ENCODE assay signal across 11 cellular contexts in genomic region chr19:49056902-49057596, GRCh38. TPM values are rescaled to one million over a fixed set of nuclear protein-coding genes. Genes with fewer than 3 reads are reported as not detected.
DNase-seq lines count a peak whose midpoint lies in the region; ATAC-seq, FAIRE-seq and TF ChIP-seq lines count a peak whose summit lies in the region.
"Not testable (repeated sequence)": the region's sequence is repeated elsewhere in the genome, so short reads cannot be mapped to it uniquely, and the experiment has no call there.
"Had no signal": no experiment of that assay in that cellular context is flagged by ENCODE, and none has a peak within 500 bp of the region (broad histone marks: within the 10 kb centered on the region; RNA-seq: fewer than 3 reads in every experiment).

No MANE protein-coding gene starts in this region.

- H3K4me3 Mint-ChIP-seq in WTC11, result peak overlapping the region; percentile 71
- peak overlapping the region; percentile 76 to 78 (median 77) for H3K4me3 Mint-ChIP-seq in nephron
- peak overlapping the region; percentile 88 for H3K4me3 Mint-ChIP-seq in stimulated activated effector memory CD8-positive, alpha-beta T cell treated with anti-CD3 and anti-CD28 coated beads, Interleukin-12 subunit alpha, Interleukin-12 subunit beta, amount 100 ng/mL, for 72 hours

- in situ Hi-C loops in GM12878 (cut with MboI), result not testable (repeated sequence)

- peak overlapping the region; percentile 95; the same call in 1 of the 2 replicates for H3K4me2 ChIP-seq in GM12878 (ENCODE audit: control insufficient read depth, insufficient read depth)

- not testable (repeated sequence) for H4K20me1 ChIP-seq in GM12878 (ENCODE audit: control insufficient read depth, insufficient read depth)

- RAD21 ChIA-PET in GM12878 (lab: Charles Lee; ENCODE audit: unreplicated experiment), result not testable (repeated sequence)

- not testable (repeated sequence) for H3K27ac Mint-ChIP-seq in WTC11, nephron
- H3K27ac Mint-ChIP-seq in stimulated activated effector memory CD8-positive, alpha-beta T cell treated with anti-CD3 and anti-CD28 coated beads, Interleukin-12 subunit alpha, Interleukin-12 subunit beta, amount 100 ng/mL, for 72 hours, result peak overlapping the region; percentile 74

- not testable (repeated sequence) for TF ChIP-seq POLR2A in GM12878 (IDR thresholded peaks at IDR 0.05; ENCODE audit: low read depth, low read length)

- H3K4me1 ChIP-seq in HEK293 (ENCODE audit: control insufficient read depth, insufficient read depth, low read length); GM12878 (ENCODE audit: control insufficient read depth, insufficient read depth, low read length): not testable (repeated sequence)
- H3K4me1 ChIP-seq in esophagus (ENCODE audit: control insufficient read depth in 2 of 2, insufficient read depth in 2 of 2, low read length in 1 of 2), result peaks cover 0 to 18% of the 10 kb centered on the region in 2 donors

- POLR2A ChIA-PET in AG04449 (lab: Yijun Ruan, JAX) (interaction anchor here (0.9 to 1.6 kb wide), 7 partner anchors 9 to 65 kb away, joined by 3 to 7 read pairs (median 4); partner anchors contain the start of genes GYS1 and RUVBL2), HEK293 (lab: Yijun Ruan, JAX) (interaction anchor here (1.2 to 1.6 kb wide), 3 partner anchors 8 to 64 kb away, joined by 3 to 9 read pairs (median 8); partner anchors contain the start of genes GYS1, NTF4 and RUVBL2), WTC11 (lab: Charles Lee) (interaction anchor here (0.6 to 1.2 kb wide), 4 partner anchors 10 to 208 kb away, joined by 3 to 5 read pairs (median 4); no protein-coding TSS in a partner anchor)
- POLR2A ChIA-PET in GM12878 (lab: Charles Lee), result not testable (repeated sequence)

- H3K27me3 Mint-ChIP-seq in WTC11 (ENCODE audit: low read depth), result peaks cover 77% of the 10 kb centered on the region
- H3K27me3 Mint-ChIP-seq in nephron (ENCODE audit: low read depth), result peaks cover 77% of the 10 kb centered on the region

- not testable (repeated sequence) for H3K9ac ChIP-seq in GM12878 (ENCODE audit: control insufficient read depth, insufficient read depth, low read length)

- not testable (repeated sequence) for H3K27ac ChIP-seq in HEK293 (ENCODE audit: extremely low read depth, low read depth, low read length); GM12878 (ENCODE audit: control insufficient read depth, insufficient read depth); esophagus (ENCODE audit: low read depth in 2 of 2, low read length in 1 of 2)

- not testable (repeated sequence) for TF ChIP-seq CTCF in AG04449 (IDR thresholded peaks at IDR 0.05; ENCODE audit: insufficient read depth, low read length, missing control alignments); HEK293 (tag by site-specific recombination; IDR thresholded peaks at IDR 0.05); WTC11 (IDR thresholded peaks at IDR 0.05); GM12878 (IDR thresholded peaks at IDR 0.05 in 2 of 3, conservative IDR thresholded peaks at IDR 0.05 in 1 of 3; ENCODE audit: control insufficient read depth in 2 of 3, extremely low read depth in 1 of 3, insufficient read depth in 1 of 3, low read depth in 3 of 3, low read length in 3 of 3); nephron (IDR thresholded peaks at IDR 0.05; ENCODE audit: unreplicated experiment in 3 of 3)

- not testable (repeated sequence) for ATAC-seq in WTC11; GM12878; stimulated activated effector memory CD8-positive, alpha-beta T cell treated with anti-CD3 and anti-CD28 coated beads, Interleukin-12 subunit alpha, Interleukin-12 subunit beta, amount 100 ng/mL, for 72 hours

- H2AFZ ChIP-seq in GM12878 (ENCODE audit: control insufficient read depth, low read depth, low read length), result not testable (repeated sequence)

- peak overlapping the region; percentile 66 for H3K4me3 ChIP-seq in AG04449 (ENCODE audit: low read depth, low read length)
- H3K4me3 ChIP-seq in HEK293 (ENCODE audit: low read depth, low read length), result peak overlapping the region; percentile 44; the same call in 1 of the 2 replicates
- not testable (repeated sequence) for H3K4me3 ChIP-seq in GM12878
- peak overlapping the region; percentile 46 to 50 for H3K4me3 ChIP-seq in esophagus (ENCODE audit: low read depth in 1 of 2, low read length in 2 of 2)

- peaks cover 14% of the 10 kb centered on the region for H3K4me1 Mint-ChIP-seq in WTC11
- peaks cover 16% of the 10 kb centered on the region for H3K4me1 Mint-ChIP-seq in nephron
- peaks cover 35% of the 10 kb centered on the region for H3K4me1 Mint-ChIP-seq in stimulated activated effector memory CD8-positive, alpha-beta T cell treated with anti-CD3 and anti-CD28 coated beads, Interleukin-12 subunit alpha, Interleukin-12 subunit beta, amount 100 ng/mL, for 72 hours

- not testable (repeated sequence) for H3K36me3 Mint-ChIP-seq in WTC11; nephron (ENCODE audit: low read depth); stimulated activated effector memory CD8-positive, alpha-beta T cell treated with anti-CD3 and anti-CD28 coated beads, Interleukin-12 subunit alpha, Interleukin-12 subunit beta, amount 100 ng/mL, for 72 hours

- BruUV-seq in GM12878 (replicated peaks; lab: Mats Ljungman, UMichigan), result not testable (repeated sequence)

- CTCF ChIA-PET in AG04449 (lab: Yijun Ruan, JAX), result interaction anchor here (0.7 to 5.0 kb wide), 11 partner anchors 8 to 151 kb away, joined by 3 to 46 read pairs (median 5); partner anchors contain the start of genes GYS1, KCNA7 and RUVBL2
- CTCF ChIA-PET in HEK293 (lab: Yijun Ruan, JAX), result interaction anchor here (0.6 to 2.2 kb wide), 5 partner anchors 17 to 57 kb away, joined by 3 to 17 read pairs (median 4); no protein-coding TSS in a partner anchor
- CTCF ChIA-PET in WTC11 (lab: Charles Lee), result interaction anchor here (0.6 to 3.5 kb wide), 28 partner anchors 8 to 489 kb away, joined by 3 to 33 read pairs (median 4); partner anchors contain the start of genes CGB2, GYS1, HSD17B14 and KCNA7
- CTCF ChIA-PET in GM12878 (lab: Yijun Ruan, JAX), result interaction anchor here (1.0 to 1.2 kb wide), 2 partner anchors 49 to 137 kb away, joined by 3 read pairs; no protein-coding TSS in a partner anchor

- SMC1A ChIA-PET in GM12878 (lab: Charles Lee; ENCODE audit: uncharacterized antibody, unreplicated experiment), result not testable (repeated sequence)

- not testable (repeated sequence) for FAIRE-seq in GM12878 (lab: Jason Lieb, UNC)

- 16% methylated on average over 29 of the region's 34 CpGs for WGBS in GM12878 (ENCODE audit: insufficient coverage, insufficient replicate concordance, low lambda C conversion rate, missing lambda C conversion rate)
- 2 to 3% methylated on average over 26 to 34 of the region's 34 CpGs for WGBS in esophagus, 2 donors

- TF ChIP-seq EP300 in GM12878 (IDR thresholded peaks at IDR 0.05; ENCODE audit: borderline replicate concordance in 1 of 2, control insufficient read depth in 1 of 2, low read depth in 2 of 2, low read length in 2 of 2), result not testable (repeated sequence)

- peaks cover 3 to 16% of the 10 kb centered on the region in 2 experiments; a peak in 3 of 4 replicates for H3K27me3 ChIP-seq in GM12878 (replicated peaks in 1 of 2; ENCODE audit: control insufficient read depth in 2 of 2, insufficient read depth in 2 of 2, low read length in 1 of 2)
- not testable (repeated sequence) for H3K27me3 ChIP-seq in esophagus (ENCODE audit: control insufficient read depth in 1 of 2, insufficient read depth in 2 of 2, low read length in 2 of 2)

- H3K9me3 Mint-ChIP-seq in WTC11; nephron; stimulated activated effector memory CD8-positive, alpha-beta T cell treated with anti-CD3 and anti-CD28 coated beads, Interleukin-12 subunit alpha, Interleukin-12 subunit beta, amount 100 ng/mL, for 72 hours: not testable (repeated sequence)

- H3K36me3 ChIP-seq in HEK293 (ENCODE audit: control insufficient read depth in 2 of 2, insufficient read depth in 1 of 2, low read length in 2 of 2); GM12878 (ENCODE audit: control insufficient read depth in 2 of 2, insufficient read depth in 2 of 2, low read length in 1 of 2); esophagus (ENCODE audit: control insufficient read depth in 2 of 2, insufficient read depth in 2 of 2, low read length in 1 of 2): not testable (repeated sequence)

- TF ChIP-seq RAD21 in GM12878 (IDR thresholded peaks at IDR 0.05; ENCODE audit: insufficient read depth, low read depth, low read length), result not testable (repeated sequence)

- DNase-seq in AG04449 (ENCODE audit: low read depth, low spot score); WTC11 (ENCODE audit: low spot score); GM12878 (ENCODE audit: low read depth, low spot score); stimulated activated effector memory CD8-positive, alpha-beta T cell treated with anti-CD3 and anti-CD28 coated beads, Interleukin-12 subunit alpha, Interleukin-12 subunit beta, amount 100 ng/mL, for 72 hours (ENCODE audit: low spot score in 2 of 2): not testable (repeated sequence)
- DNase-seq in iPS-NIHi11 (ENCODE audit: low spot score), result peak; percentile 2

- intact Hi-C loops in GM12878 (cut with micrococcal nuclease; ENCODE audit: unreplicated experiment), result not testable (repeated sequence)

- not testable (repeated sequence) for H3K79me2 ChIP-seq in GM12878 (ENCODE audit: control insufficient read depth, insufficient read depth, low read length)

- H3K9me3 ChIP-seq in HEK293 (ENCODE audit: control insufficient read depth, insufficient read depth, low read depth, low read length); GM12878 (replicated peaks; ENCODE audit: control insufficient read depth, insufficient read depth, low read length); esophagus (ENCODE audit: control insufficient read depth in 2 of 2, insufficient read depth in 1 of 2, low read depth in 1 of 2, low read length in 1 of 2): not testable (repeated sequence)

RNA-seq across cellular contexts. Expression of gene CGB7, which starts 0.5 kb away (rescaled TPM):
- 1.6 to 2.9 TPM (median 2.7 TPM) in 3 replicates for total RNA-seq in WTC11 (2021)
- total RNA-seq in GM12878 (2013; cell fraction: nucleolus; rRNA removed), result not detected in 2 replicates
- not detected in 2 replicates for total RNA-seq in GM12878 (2014; rRNA removed)
- not detected in 2 replicates for total RNA-seq in GM12878 (2014; rRNA removed; fragmentation: Illumina TruSeq; extraction: Trizol)
- not detected in 2 replicates for total RNA-seq in GM12878 (2021)
- polyA plus RNA-seq in GM12878 (2011; ENCODE audit: low read depth), result 0.09 TPM
- polyA plus RNA-seq in GM12878 (2011; rRNA removed), result not detected in 2 replicates
- not detected in 2 replicates for polyA plus RNA-seq in GM12878 (2011; cell fraction: cytosol; rRNA removed)
- polyA plus RNA-seq in GM12878 (2011; cell fraction: nucleus; rRNA removed), result 0.20 and 0.24 TPM in 2 replicates
- polyA plus RNA-seq in GM12878 (2012), result not detected in 2 replicates
- not detected in 2 replicates for polyA plus RNA-seq in GM12878 (2014; fragmentation: Illumina TruSeq; extraction: Trizol)
- not detected for polyA plus RNA-seq in GM12878 (2014; fragmentation: Nextera tagmentation; extraction: Ambion mirVana)
- polyA plus RNA-seq in GM12878 (2014; rRNA removed), result not detected in 2 replicates
- under 1 TPM in 1 of 2 experiments, not detected in 1; 0.06 TPM for polyA plus RNA-seq in GM12878 (2016; fragmentation: Nextera tagmentation; extraction: Ambion mirVana)
- polyA minus RNA-seq in GM12878 (2011; rRNA and poly(A)+ RNA removed), result not detected in 2 replicates
- polyA minus RNA-seq in GM12878 (2011; cell fraction: cytosol; rRNA and poly(A)+ RNA removed), result not detected in 2 replicates
- polyA minus RNA-seq in GM12878 (2011; cell fraction: nucleus; rRNA and poly(A)+ RNA removed), result not detected in 2 replicates
- polyA plus RNA-seq in esophagus, result 1 to 10 TPM; 1.4 to 3.5 TPM
- total RNA-seq: H4; mesenteric fat pad; T-helper 1 cell treated with Interleukin-12 subunit alpha and Interleukin-12 subunit beta and Interleukin-4 antibody, amounts not matched to agents 30 ng/mL and 1 ng/mL, for 36 hours had no signal

RNA-seq across cellular contexts. Expression of gene NTF4, which starts 7.6 kb away (rescaled TPM):
- total RNA-seq in WTC11 (2021) (3.9 to 7.7 TPM (median 5.0 TPM) in 3 replicates), GM12878 (2014; rRNA removed) (not detected in 2 replicates), GM12878 (2014; rRNA removed; fragmentation: Illumina TruSeq; extraction: Trizol) (not detected in 2 replicates), GM12878 (2021) (not detected in 2 replicates)
- total RNA-seq in GM12878 (2013; cell fraction: nucleolus; rRNA removed), result not detected in 2 replicates
- not detected for polyA plus RNA-seq in GM12878 (2011; ENCODE audit: low read depth)
- polyA plus RNA-seq in GM12878 (2011; rRNA removed) (not detected in 2 replicates), GM12878 (2014; fragmentation: Illumina TruSeq; extraction: Trizol) (not detected in 2 replicates), GM12878 (2014; fragmentation: Nextera tagmentation; extraction: Ambion mirVana) (not detected), GM12878 (2014; rRNA removed) (not detected in 2 replicates), GM12878 (2016; fragmentation: Nextera tagmentation; extraction: Ambion mirVana) (not detected), esophagus (10 to 100 TPM in 1 of 2 donors, 1 to 10 TPM in 1; 7.7 to 20.0 TPM)
- polyA plus RNA-seq in GM12878 (2011; cell fraction: cytosol; rRNA removed), result 0.06 and 0.08 TPM in 2 replicates
- polyA plus RNA-seq in GM12878 (2011; cell fraction: nucleus; rRNA removed), result 0.18 TPM in 1 of 2 replicates, not detected in the other
- not detected in 2 replicates for polyA plus RNA-seq in GM12878 (2012)
- not detected in 2 replicates for polyA minus RNA-seq in GM12878 (2011; rRNA and poly(A)+ RNA removed)
- not detected in 2 replicates for polyA minus RNA-seq in GM12878 (2011; cell fraction: cytosol; rRNA and poly(A)+ RNA removed)
- polyA minus RNA-seq in GM12878 (2011; cell fraction: nucleus; rRNA and poly(A)+ RNA removed), result not detected in 2 replicates
- total RNA-seq: H4; mesenteric fat pad; T-helper 1 cell treated with Interleukin-12 subunit alpha and Interleukin-12 subunit beta and Interleukin-4 antibody, amounts not matched to agents 30 ng/mL and 1 ng/mL, for 36 hours had no signal

RNA-seq across cellular contexts. Expression of gene CGB8, which starts 8.1 kb away (rescaled TPM):
- total RNA-seq in WTC11 (2021) (0.31 TPM in 1 of 3 replicates, not detected in the others), GM12878 (2014; rRNA removed) (not detected in 2 replicates), GM12878 (2014; rRNA removed; fragmentation: Illumina TruSeq; extraction: Trizol) (not detected in 2 replicates), GM12878 (2021) (not detected in 2 replicates)
- not detected in 2 replicates for total RNA-seq in GM12878 (2013; cell fraction: nucleolus; rRNA removed)
- not detected for polyA plus RNA-seq in GM12878 (2011; ENCODE audit: low read depth)
- polyA plus RNA-seq in GM12878 (2011; rRNA removed) (not detected in 2 replicates), GM12878 (2014; fragmentation: Illumina TruSeq; extraction: Trizol) (not detected in 2 replicates), GM12878 (2014; fragmentation: Nextera tagmentation; extraction: Ambion mirVana) (not detected), GM12878 (2014; rRNA removed) (not detected in 2 replicates), GM12878 (2016; fragmentation: Nextera tagmentation; extraction: Ambion mirVana) (not detected), esophagus (not detected)
- polyA plus RNA-seq in GM12878 (2011; cell fraction: cytosol; rRNA removed), result not detected in 2 replicates
- polyA plus RNA-seq in GM12878 (2011; cell fraction: nucleus; rRNA removed), result not detected in 2 replicates
- not detected in 2 replicates for polyA plus RNA-seq in GM12878 (2012)
- not detected in 2 replicates for polyA minus RNA-seq in GM12878 (2011; rRNA and poly(A)+ RNA removed)
- polyA minus RNA-seq in GM12878 (2011; cell fraction: cytosol; rRNA and poly(A)+ RNA removed), result not detected in 2 replicates
- polyA minus RNA-seq in GM12878 (2011; cell fraction: nucleus; rRNA and poly(A)+ RNA removed), result not detected in 2 replicates
- total RNA-seq: mesenteric fat pad; T-helper 1 cell treated with Interleukin-12 subunit alpha and Interleukin-12 subunit beta and Interleukin-4 antibody, amounts not matched to agents 30 ng/mL and 1 ng/mL, for 36 hours had no signal

RNA-seq across cellular contexts. Expression of gene CGB5, which starts 13.4 kb away (rescaled TPM):
- total RNA-seq in WTC11 (2021) (0.30 to 0.62 TPM (median 0.35 TPM) in 3 replicates), GM12878 (2014; rRNA removed) (not detected in 2 replicates), GM12878 (2014; rRNA removed; fragmentation: Illumina TruSeq; extraction: Trizol) (not detected in 2 replicates), GM12878 (2021) (not detected in 2 replicates)
- not detected in 2 replicates for total RNA-seq in GM12878 (2013; cell fraction: nucleolus; rRNA removed)
- not detected for polyA plus RNA-seq in GM12878 (2011; ENCODE audit: low read depth)
- polyA plus RNA-seq in GM12878 (2011; rRNA removed) (not detected in 2 replicates), GM12878 (2014; fragmentation: Illumina TruSeq; extraction: Trizol) (not detected in 2 replicates), GM12878 (2014; fragmentation: Nextera tagmentation; extraction: Ambion mirVana) (not detected), GM12878 (2014; rRNA removed) (not detected in 2 replicates), GM12878 (2016; fragmentation: Nextera tagmentation; extraction: Ambion mirVana) (not detected), esophagus (under 1 TPM in 1 of 2 donors, not detected in 1; 0.39 TPM)
- not detected in 2 replicates for polyA plus RNA-seq in GM12878 (2011; cell fraction: cytosol; rRNA removed)
- not detected in 2 replicates for polyA plus RNA-seq in GM12878 (2011; cell fraction: nucleus; rRNA removed)
- polyA plus RNA-seq in GM12878 (2012), result not detected in 2 replicates
- not detected in 2 replicates for polyA minus RNA-seq in GM12878 (2011; rRNA and poly(A)+ RNA removed)
- polyA minus RNA-seq in GM12878 (2011; cell fraction: cytosol; rRNA and poly(A)+ RNA removed), result not detected in 2 replicates
- not detected in 2 replicates for polyA minus RNA-seq in GM12878 (2011; cell fraction: nucleus; rRNA and poly(A)+ RNA removed)
- total RNA-seq: mesenteric fat pad; T-helper 1 cell treated with Interleukin-12 subunit alpha and Interleukin-12 subunit beta and Interleukin-4 antibody, amounts not matched to agents 30 ng/mL and 1 ng/mL, for 36 hours had no signal

RNA-seq across cellular contexts. Expression of gene KCNA7, which starts 15.4 kb away (rescaled TPM):
- total RNA-seq in WTC11 (2021) (0.09 TPM in 3 replicates), GM12878 (2014; rRNA removed) (not detected in 2 replicates), GM12878 (2014; rRNA removed; fragmentation: Illumina TruSeq; extraction: Trizol) (not detected in 2 replicates), GM12878 (2021) (not detected in 2 replicates)
- not detected in 2 replicates for total RNA-seq in GM12878 (2013; cell fraction: nucleolus; rRNA removed)
- polyA plus RNA-seq in GM12878 (2011; ENCODE audit: low read depth), result not detected
- polyA plus RNA-seq in GM12878 (2011; rRNA removed) (not detected in 2 replicates), GM12878 (2014; fragmentation: Illumina TruSeq; extraction: Trizol) (not detected in 2 replicates), GM12878 (2014; fragmentation: Nextera tagmentation; extraction: Ambion mirVana) (not detected), GM12878 (2014; rRNA removed) (not detected in 2 replicates), GM12878 (2016; fragmentation: Nextera tagmentation; extraction: Ambion mirVana) (not detected), esophagus (under 1 TPM; 0.01 to 0.02 TPM)
- not detected in 2 replicates for polyA plus RNA-seq in GM12878 (2011; cell fraction: cytosol; rRNA removed)
- polyA plus RNA-seq in GM12878 (2011; cell fraction: nucleus; rRNA removed), result not detected in 2 replicates
- polyA plus RNA-seq in GM12878 (2012), result not detected in 2 replicates
- not detected in 2 replicates for polyA minus RNA-seq in GM12878 (2011; rRNA and poly(A)+ RNA removed)
- polyA minus RNA-seq in GM12878 (2011; cell fraction: cytosol; rRNA and poly(A)+ RNA removed), result not detected in 2 replicates
- polyA minus RNA-seq in GM12878 (2011; cell fraction: nucleus; rRNA and poly(A)+ RNA removed), result not detected in 2 replicates
- total RNA-seq: H4, mesenteric fat pad had no signal
